8 cellular contexts compared by ENCODE assay signal in the genomic region with DNA sequence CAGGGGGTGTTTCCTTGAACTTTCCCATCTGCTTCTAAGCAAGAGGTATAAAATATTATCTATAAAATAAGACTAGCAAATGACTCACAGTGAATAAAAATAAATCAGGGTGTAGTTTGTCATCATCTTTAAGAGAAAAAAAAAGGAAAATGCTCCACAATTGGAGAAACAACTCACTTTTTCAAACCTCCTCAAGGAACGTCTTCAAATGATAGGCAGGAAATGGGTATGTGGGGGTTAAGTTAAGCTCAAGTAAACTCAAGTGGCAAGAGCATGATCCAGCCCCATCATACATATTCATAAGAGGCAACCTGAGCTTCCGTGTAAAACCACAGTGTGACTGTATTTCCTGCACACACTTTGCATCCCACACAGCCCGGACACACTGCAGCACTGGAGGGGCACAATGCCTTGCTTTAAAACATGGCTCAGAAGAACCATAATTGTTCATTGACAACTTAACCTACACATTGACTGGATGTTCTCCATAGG. TPM values are rescaled to one million over a fixed set of nuclear protein-coding genes. Genes with fewer than 3 reads are reported as not detected.
DNase-seq lines count a peak whose midpoint lies in the region; ATAC-seq and TF ChIP-seq lines count a peak whose summit lies in the region.

No MANE protein-coding gene starts in this region.

- H3K27ac ChIP-seq in CD4-positive, CD25-positive, alpha-beta regulatory T cell (ENCODE audit: insufficient read depth, low read length, poor library complexity, severe bottlenecking): peak overlapping the region; percentile 78
- H3K27ac ChIP-seq in VCaP: peak overlapping the region; percentile 67

- H3K9me3 ChIP-seq in CD4-positive, CD25-positive, alpha-beta regulatory T cell (ENCODE audit: control insufficient read depth in 2 of 2, low read length in 2 of 2): no peaks in the 10 kb centered on the region

- no peaks in the 10 kb centered on the region for H3K27me3 ChIP-seq in CD4-positive, CD25-positive, alpha-beta regulatory T cell (ENCODE audit: control insufficient read depth, insufficient read depth, low read length)

- H3K36me3 ChIP-seq in CD4-positive, CD25-positive, alpha-beta regulatory T cell (ENCODE audit: control insufficient read depth, insufficient read depth, low read length): no peaks in the 10 kb centered on the region

- peaks cover 18% of the 10 kb centered on the region for H3K36me3 Mint-ChIP-seq in CD4-positive, CD25-positive, alpha-beta regulatory T cell
- peaks cover 3% of the 10 kb centered on the region in 2 donors for H3K36me3 Mint-ChIP-seq in stimulated activated naive B cell treated with anti-CD40 and anti-IgM and Interleukin-4, amounts not matched to agents 10 μg/mL and 1 μg/mL and 100 μg/mL, for 72 hours
- no peaks in the 10 kb centered on the region for H3K36me3 Mint-ChIP-seq in progenitor cell of endocrine pancreas (ENCODE audit: insufficient read depth)

- peak; percentile 96 to 97 for ATAC-seq in CD4-positive, CD25-positive, alpha-beta regulatory T cell (ENCODE audit: low read depth in 2 of 2)
- ATAC-seq in GM19455 (IDR thresholded peaks at IDR 0.05; ENCODE audit: unreplicated experiment) (peak; percentile 92), HG03571 (IDR thresholded peaks at IDR 0.05; ENCODE audit: unreplicated experiment) (peak; percentile 89)
- ATAC-seq in stimulated activated naive B cell treated with anti-CD40 and anti-IgM and Interleukin-4, amounts not matched to agents 10 μg/mL and 1 μg/mL and 100 μg/mL, for 72 hours (replicated peaks): peak; percentile 94

- H3K9me3 Mint-ChIP-seq in CD4-positive, CD25-positive, alpha-beta regulatory T cell: peaks cover 0 to 1% (median 0%) of the 10 kb centered on the region in 7 donors
- peaks cover 2 to 4% of the 10 kb centered on the region in 2 donors for H3K9me3 Mint-ChIP-seq in stimulated activated naive B cell treated with anti-CD40 and anti-IgM and Interleukin-4, amounts not matched to agents 10 μg/mL and 1 μg/mL and 100 μg/mL, for 72 hours
- no peaks in the 10 kb centered on the region for H3K9me3 Mint-ChIP-seq in progenitor cell of endocrine pancreas (ENCODE audit: low read depth)

- peak overlapping the region; percentile 98 for H3K27ac Mint-ChIP-seq in CD4-positive, CD25-positive, alpha-beta regulatory T cell
- H3K27ac Mint-ChIP-seq in stimulated activated naive B cell treated with anti-CD40 and anti-IgM and Interleukin-4, amounts not matched to agents 10 μg/mL and 1 μg/mL and 100 μg/mL, for 72 hours: peak overlapping the region; percentile 98
- no peak overlapping the region for H3K27ac Mint-ChIP-seq in progenitor cell of endocrine pancreas

- peaks cover 45 to 73% (median 58%) of the 10 kb centered on the region in 4 donors for H3K4me1 Mint-ChIP-seq in CD4-positive, CD25-positive, alpha-beta regulatory T cell
- H3K4me1 Mint-ChIP-seq in stimulated activated naive B cell treated with anti-CD40 and anti-IgM and Interleukin-4, amounts not matched to agents 10 μg/mL and 1 μg/mL and 100 μg/mL, for 72 hours: peaks cover 39 to 59% of the 10 kb centered on the region in 2 donors
- H3K4me1 Mint-ChIP-seq in progenitor cell of endocrine pancreas (ENCODE audit: low read depth): peaks cover 16% of the 10 kb centered on the region

- peak; percentile 53 to 95 (median 84) for DNase-seq in CD4-positive, CD25-positive, alpha-beta regulatory T cell
- DNase-seq in cardiac fibroblast (ENCODE audit: low read depth in 2 of 2) (peak; percentile 66 to 87), mucosa of gallbladder (ENCODE audit: low spot score) (peak; percentile 16), progenitor cell of endocrine pancreas (ENCODE audit: low spot score, unreplicated experiment) (no peak)
- DNase-seq in stimulated activated naive B cell treated with anti-CD40 and anti-IgM and Interleukin-4, amounts not matched to agents 10 μg/mL and 1 μg/mL and 100 μg/mL, for 72 hours: peak; percentile 62

- no peak for TF ChIP-seq CTCF in VCaP (conservative IDR thresholded peaks at IDR 0.05)
- no peak for TF ChIP-seq CTCF in cardiac fibroblast (IDR thresholded peaks at IDR 0.05; ENCODE audit: low read depth, low read length)
- TF ChIP-seq CTCF in progenitor cell of endocrine pancreas (IDR thresholded peaks at IDR 0.05; ENCODE audit: unreplicated experiment): no peak

- no peaks in the 10 kb centered on the region for H3K27me3 Mint-ChIP-seq in CD4-positive, CD25-positive, alpha-beta regulatory T cell
- H3K27me3 Mint-ChIP-seq in stimulated activated naive B cell treated with anti-CD40 and anti-IgM and Interleukin-4, amounts not matched to agents 10 μg/mL and 1 μg/mL and 100 μg/mL, for 72 hours: no peaks in the 10 kb centered on the region
- H3K27me3 Mint-ChIP-seq in progenitor cell of endocrine pancreas: no peaks in the 10 kb centered on the region

- peaks cover 54% of the 10 kb centered on the region for H3K4me1 ChIP-seq in CD4-positive, CD25-positive, alpha-beta regulatory T cell (ENCODE audit: control insufficient read depth, insufficient read depth, low read length, poor library complexity, severe bottlenecking)

- peak overlapping the region; percentile 97 to 99 (median 98) for H3K4me3 Mint-ChIP-seq in CD4-positive, CD25-positive, alpha-beta regulatory T cell
- H3K4me3 Mint-ChIP-seq in stimulated activated naive B cell treated with anti-CD40 and anti-IgM and Interleukin-4, amounts not matched to agents 10 μg/mL and 1 μg/mL and 100 μg/mL, for 72 hours: peak overlapping the region; percentile 99
- no peak overlapping the region for H3K4me3 Mint-ChIP-seq in progenitor cell of endocrine pancreas (ENCODE audit: low read depth)

- peak overlapping the region; percentile 95 for H3K4me3 ChIP-seq in CD4-positive, CD25-positive, alpha-beta regulatory T cell (ENCODE audit: low read depth, low read length)
- peak overlapping the region in 1 of 2 donors; percentile 56 for H3K4me3 ChIP-seq in cardiac fibroblast (replicated peaks in 1 of 2; ENCODE audit: low read depth in 2 of 2, low read length in 2 of 2)

RNA-seq across cellular contexts. Expression of gene CEP85L, which starts 58.5 kb away (rescaled TPM):
- 96.4 TPM for total RNA-seq in CD4-positive, CD25-positive, alpha-beta regulatory T cell
- polyA plus RNA-seq in CD4-positive, CD25-positive, alpha-beta regulatory T cell: 10 to 100 TPM; 19.3 to 32.0 (median 26.5) TPM
- total RNA-seq in mucosa of gallbladder: 9.7 TPM
- total RNA-seq in progenitor cell of endocrine pancreas: 6.8 and 8.8 TPM in 2 replicates
